In genomic region chr20:22312744-22313346, GRCh38 we compare ENCODE assay signal across 9 cellular contexts.
A peak's percentile ranks its signal among the peaks of the same experiment; 100 is the strongest.
DNase-seq lines count a peak whose midpoint lies in the region; ATAC-seq and TF ChIP-seq lines count a peak whose summit lies in the region.
"Had no signal": no experiment of that assay in that cellular context is flagged by ENCODE, and none has a peak within 500 bp of the region (broad histone marks: within the 10 kb centered on the region; RNA-seq: fewer than 3 reads in every experiment).

No MANE protein-coding gene starts in this region.

- H3K9me3 Mint-ChIP-seq in natural killer cell treated with Interleukin-12 subunit alpha and Interleukin-12 subunit beta and Interleukin-15 and Interleukin-18, amount 100 ng/mL, for 72 hours: no peaks in the 10 kb centered on the region

- no peaks in the 10 kb centered on the region for H3K36me3 ChIP-seq in adipocyte (ENCODE audit: control insufficient read depth, insufficient read depth, low read length, severe bottlenecking)

- H3K27ac Mint-ChIP-seq in natural killer cell treated with Interleukin-12 subunit alpha and Interleukin-12 subunit beta and Interleukin-15 and Interleukin-18, amount 100 ng/mL, for 72 hours: no peak overlapping the region
- H3K27ac Mint-ChIP-seq: naive B cell had no signal

- ATAC-seq in natural killer cell treated with Interleukin-12 subunit alpha and Interleukin-12 subunit beta and Interleukin-15 and Interleukin-18, amount 100 ng/mL, for 72 hours: no peak

- H3K4me3 Mint-ChIP-seq in natural killer cell treated with Interleukin-12 subunit alpha and Interleukin-12 subunit beta and Interleukin-15 and Interleukin-18, amount 100 ng/mL, for 72 hours: no peak overlapping the region
- H3K4me3 Mint-ChIP-seq: naive B cell had no signal

- peak; percentile 24 for DNase-seq in DMS153 treated with DMSO at 0.1 percent for 48 hours (lab: John Stamatoyannopoulos, UW; ENCODE audit: unreplicated experiment)
- peak; percentile 26 for DNase-seq in HuH-7 (ENCODE audit: low spot score)
- DNase-seq in adipocyte (ENCODE audit: low read depth): peak; percentile 65
- peak; percentile 53 for DNase-seq in kidney tubule cell (ENCODE audit: low spot score)
- DNase-seq in NCI-H524 treated with DMSO at 0.1 percent for 48 hours (lab: John Stamatoyannopoulos, UW): no peak
- no peak for DNase-seq in lower leg skin (ENCODE audit: low spot score in 2 of 2)
- no peak for DNase-seq in natural killer cell treated with Interleukin-12 subunit alpha and Interleukin-12 subunit beta and Interleukin-15 and Interleukin-18, amount 100 ng/mL, for 72 hours (ENCODE audit: low spot score)
- no peak for DNase-seq in GDM1 (lab: John Stamatoyannopoulos, UW)
- DNase-seq: naive B cell had no signal

- no peak for TF ChIP-seq CTCF in lower leg skin (IDR thresholded peaks at IDR 0.05)

- H3K27me3 Mint-ChIP-seq in natural killer cell treated with Interleukin-12 subunit alpha and Interleukin-12 subunit beta and Interleukin-15 and Interleukin-18, amount 100 ng/mL, for 72 hours: peaks cover 0 to 2% of the 10 kb centered on the region in 2 donors

- H3K9ac ChIP-seq in adipocyte (ENCODE audit: low read length): no peak overlapping the region

- intact Hi-C loops in lower leg skin (cut with DNase I; ENCODE audit: low total_unique reads): loop anchor here (10.0 kb wide), 1 partner anchor 508 kb away; no protein-coding TSS in a partner anchor

- WGBS in lower leg skin, 2 donors: 2 to 4% methylated on average over 6 of the region's 6 CpGs

- H3K27me3 ChIP-seq in adipocyte (replicated peaks; ENCODE audit: control insufficient read depth, insufficient read depth, low read length): peaks cover 40% of the 10 kb centered on the region

- no peak for TF ChIP-seq POLR2A in lower leg skin (IDR thresholded peaks at IDR 0.05)

- H3K4me3 ChIP-seq in adipocyte (ENCODE audit: low read length) (no peak overlapping the region), lower leg skin (ENCODE audit: low read depth, poor library complexity, severe bottlenecking) (no peak overlapping the region)

- H3K4me1 ChIP-seq in adipocyte (ENCODE audit: control insufficient read depth, insufficient read depth, low read length): no peaks in the 10 kb centered on the region

- H3K4me1 Mint-ChIP-seq in natural killer cell treated with Interleukin-12 subunit alpha and Interleukin-12 subunit beta and Interleukin-15 and Interleukin-18, amount 100 ng/mL, for 72 hours (ENCODE audit: low read depth in 2 of 2): no peaks in the 10 kb centered on the region
- H3K4me1 Mint-ChIP-seq: naive B cell had no signal

- no peaks in the 10 kb centered on the region for H3K9me3 ChIP-seq in adipocyte (ENCODE audit: control insufficient read depth, low read length)

- no peaks in the 10 kb centered on the region for H3K36me3 Mint-ChIP-seq in natural killer cell treated with Interleukin-12 subunit alpha and Interleukin-12 subunit beta and Interleukin-15 and Interleukin-18, amount 100 ng/mL, for 72 hours
- H3K36me3 Mint-ChIP-seq: naive B cell had no signal

Comparison
In these comparisons a context has a peak if more than half of its experiments do, and no peak if none do; other contexts are left out.
1. DNase-seq: peak in DMS153 treated with DMSO at 0.1 percent for 48 hours (single experiment), HuH-7 (single experiment), adipocyte (single experiment) and kidney tubule cell (single experiment); none in NCI-H524 treated with DMSO at 0.1 percent for 48 hours (single experiment), lower leg skin (0 of 2), natural killer cell treated with Interleukin-12 subunit alpha and Interleukin-12 subunit beta and Interleukin-15 and Interleukin-18, amount 100 ng/mL, for 72 hours (single experiment) and GDM1 (single experiment).